9 cellular contexts compared by ENCODE assay signal in genomic region chr2:219131744-219132143, GRCh38. TPM values are rescaled to one million over a fixed set of nuclear protein-coding genes. Genes with fewer than 3 reads are reported as not detected.
"Had no signal": no experiment of that assay in that cellular context is flagged by ENCODE, and none has a peak within 500 bp of the region (broad histone marks: within the 10 kb centered on the region; RNA-seq: fewer than 3 reads in every experiment).

No MANE protein-coding gene starts in this region.

- DNase-seq: GM23248, GOT3, H7, HFFc6, KBM-7 had no signal

- H3K9me3 ChIP-seq: HAP-1 had no signal

- FAIRE-seq: HTR-8/SVneo had no signal

- H3K27me3 Mint-ChIP-seq: IgD-negative memory B cell had no signal

- H3K36me3 ChIP-seq: HAP-1 had no signal

- H3K27ac ChIP-seq: GM23248 had no signal

- H3K27ac Mint-ChIP-seq: HFFc6, IgD-negative memory B cell had no signal

- H2AFZ ChIP-seq: GM23248 had no signal

- H3K4me3 Mint-ChIP-seq: HFFc6, IgD-negative memory B cell had no signal

- ATAC-seq: HCT116 had no signal

- H3K9me3 Mint-ChIP-seq: HFFc6, IgD-negative memory B cell had no signal

- H3K9ac ChIP-seq: GM23248 had no signal

- H3K4me3 ChIP-seq: GM23248, HAP-1 had no signal

RNA-seq across cellular contexts. Expression of gene SLC23A3, which starts 38.1 kb away (rescaled TPM):
- total RNA-seq: H7 had no signal
